12 cellular contexts compared by ENCODE assay signal in the genomic region with DNA sequence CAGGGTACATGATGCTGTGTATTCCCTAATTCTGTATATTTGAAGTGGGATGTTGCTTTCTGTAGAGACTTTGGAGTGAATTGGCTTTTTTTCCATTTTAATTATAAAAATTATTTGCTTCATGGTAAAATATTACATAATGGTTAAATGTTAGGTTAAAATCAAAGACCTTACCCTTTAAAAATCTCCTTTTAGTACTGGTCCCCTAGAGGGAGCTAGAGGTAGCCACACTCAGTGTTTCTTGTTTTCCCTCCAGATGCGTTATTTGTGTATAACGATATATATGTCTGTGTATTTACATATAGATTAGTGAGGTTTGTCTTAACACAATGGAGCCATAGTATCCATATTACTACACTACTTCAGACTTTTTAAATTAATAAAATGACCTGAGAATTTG.
DNase-seq lines count a peak whose midpoint lies in the region; ATAC-seq and TF ChIP-seq lines count a peak whose summit lies in the region.
"Had no signal": no experiment of that assay in that cellular context is flagged by ENCODE, and none has a peak within 500 bp of the region (broad histone marks: within the 10 kb centered on the region; RNA-seq: fewer than 3 reads in every experiment).

No MANE protein-coding gene starts in this region.

- H3K27ac ChIP-seq in smooth muscle cell (ENCODE audit: low read depth) = no peak overlapping the region
- no peak overlapping the region for H3K27ac ChIP-seq in CD4-positive, alpha-beta T cell (ENCODE audit: low read depth, low read length)
- H3K27ac ChIP-seq: BLaER1 treated with 17β-estradiol and CSF1 and Interleukin-3, amounts not matched to agents 10 nM and 100 nM; testis had no signal

- H3K9ac ChIP-seq in smooth muscle cell (ENCODE audit: low read depth) = no peak overlapping the region
- H3K9ac ChIP-seq: BLaER1 treated with 17β-estradiol and CSF1 and Interleukin-3, amounts not matched to agents 10 nM and 100 nM had no signal

- intact Hi-C loops in CD4-positive, alpha-beta T cell (cut with DNase I, micrococcal nuclease) = no loop called here

- H3K36me3 Mint-ChIP-seq in CD4-positive, alpha-beta T cell (ENCODE audit: low read depth) = no peaks in the 10 kb centered on the region
- no peaks in the 10 kb centered on the region for H3K36me3 Mint-ChIP-seq in activated T-cell treated with anti-CD3 and anti-CD28 coated beads, Interleukin-2, amount 50 U/mL, for 24 hours (ENCODE audit: low read depth)

- no peaks in the 10 kb centered on the region for H3K27me3 Mint-ChIP-seq in CD4-positive, alpha-beta T cell
- no peaks in the 10 kb centered on the region for H3K27me3 Mint-ChIP-seq in activated T-cell treated with anti-CD3 and anti-CD28 coated beads, Interleukin-2, amount 50 U/mL, for 24 hours

- 72% methylated on average over 2 of the region's 2 CpGs for WGBS in smooth muscle cell (ENCODE audit: low lambda C conversion rate)

- no peak for ATAC-seq in CD4-positive, alpha-beta T cell (ENCODE audit: poor library complexity)

- TF ChIP-seq CTCF in smooth muscle cell (IDR thresholded peaks at IDR 0.05; ENCODE audit: borderline replicate concordance, insufficient read depth, poor library complexity, severe bottlenecking) = peak; percentile 40
- no peak for TF ChIP-seq CTCF in CD4-positive, alpha-beta T cell (IDR thresholded peaks at IDR 0.05)

- CTCF ChIA-PET in CD4-positive, alpha-beta T cell (lab: Charles Lee) = no interaction called here

- H4K20me1 ChIP-seq in smooth muscle cell (ENCODE audit: low read depth) = no peaks in the 10 kb centered on the region
- H4K20me1 ChIP-seq: BLaER1 treated with 17β-estradiol and CSF1 and Interleukin-3, amounts not matched to agents 10 nM and 100 nM had no signal

- no peak overlapping the region for H2AFZ ChIP-seq in smooth muscle cell (ENCODE audit: low read depth)

- H3K27ac Mint-ChIP-seq in CD4-positive, alpha-beta T cell = no peak overlapping the region
- no peak overlapping the region for H3K27ac Mint-ChIP-seq in activated T-cell treated with anti-CD3 and anti-CD28 coated beads, Interleukin-2, amount 50 U/mL, for 24 hours
- H3K27ac Mint-ChIP-seq: T-helper 1 cell treated with Interleukin-12 subunit alpha and Interleukin-12 subunit beta and Interleukin-4 antibody, amounts not matched to agents 30 μg/mL and 1 μg/mL, for 36 hours had no signal

- no peak overlapping the region for H3K4me3 ChIP-seq in smooth muscle cell
- H3K4me3 ChIP-seq: BLaER1 treated with 17β-estradiol and CSF1 and Interleukin-3, amounts not matched to agents 10 nM and 100 nM; testis had no signal

- no peaks in the 10 kb centered on the region for H3K9me3 ChIP-seq in smooth muscle cell (replicated peaks; ENCODE audit: low read depth)
- H3K9me3 ChIP-seq in CD4-positive, alpha-beta T cell (ENCODE audit: control insufficient read depth, low read length) = no peaks in the 10 kb centered on the region
- H3K9me3 ChIP-seq: BLaER1 treated with 17β-estradiol and CSF1 and Interleukin-3, amounts not matched to agents 10 nM and 100 nM; testis had no signal

- POLR2A ChIA-PET in CD4-positive, alpha-beta T cell (lab: Charles Lee) = no interaction called here

- H3K4me1 Mint-ChIP-seq in CD4-positive, alpha-beta T cell (ENCODE audit: low read depth) = no peaks in the 10 kb centered on the region
- no peaks in the 10 kb centered on the region for H3K4me1 Mint-ChIP-seq in activated T-cell treated with anti-CD3 and anti-CD28 coated beads, Interleukin-2, amount 50 U/mL, for 24 hours (ENCODE audit: low read depth)

- no peaks in the 10 kb centered on the region for H3K27me3 ChIP-seq in smooth muscle cell (ENCODE audit: low read depth)
- H3K27me3 ChIP-seq in CD4-positive, alpha-beta T cell (ENCODE audit: control insufficient read depth, insufficient read depth, low read length) = no peaks in the 10 kb centered on the region
- H3K27me3 ChIP-seq: BLaER1 treated with 17β-estradiol and CSF1 and Interleukin-3, amounts not matched to agents 10 nM and 100 nM; testis had no signal

- peaks cover 6% of the 10 kb centered on the region for H3K4me1 ChIP-seq in smooth muscle cell (ENCODE audit: low read depth)

- no peak overlapping the region for H3K4me2 ChIP-seq in smooth muscle cell
- H3K4me2 ChIP-seq: BLaER1 treated with 17β-estradiol and CSF1 and Interleukin-3, amounts not matched to agents 10 nM and 100 nM had no signal

- no peaks in the 10 kb centered on the region for H3K79me2 ChIP-seq in smooth muscle cell (ENCODE audit: low read depth)

- H3K4me3 Mint-ChIP-seq in CD4-positive, alpha-beta T cell = no peak overlapping the region
- no peak overlapping the region for H3K4me3 Mint-ChIP-seq in activated T-cell treated with anti-CD3 and anti-CD28 coated beads, Interleukin-2, amount 50 U/mL, for 24 hours
- H3K4me3 Mint-ChIP-seq: T-helper 1 cell treated with Interleukin-12 subunit alpha and Interleukin-12 subunit beta and Interleukin-4 antibody, amounts not matched to agents 30 μg/mL and 1 μg/mL, for 36 hours had no signal

- peaks cover 3% of the 10 kb centered on the region for H3K9me3 Mint-ChIP-seq in CD4-positive, alpha-beta T cell
- no peaks in the 10 kb centered on the region for H3K9me3 Mint-ChIP-seq in activated T-cell treated with anti-CD3 and anti-CD28 coated beads, Interleukin-2, amount 50 U/mL, for 24 hours
- H3K9me3 Mint-ChIP-seq: T-helper 1 cell treated with Interleukin-12 subunit alpha and Interleukin-12 subunit beta and Interleukin-4 antibody, amounts not matched to agents 30 μg/mL and 1 μg/mL, for 36 hours had no signal

- DNase-seq in SIG-M5 treated with dmso at 0.1 percent for 504 hours (lab: John Stamatoyannopoulos, UW; ENCODE audit: unreplicated experiment) = peak; percentile 29
- DNase-seq in SIG-M5 (lab: John Stamatoyannopoulos, UW) = no peak
- peak; percentile 11 for DNase-seq in NCI-H460 (ENCODE audit: extremely low read depth, low read depth)
- peak; percentile 16 for DNase-seq in dermis blood vessel endothelial cell
- DNase-seq in smooth muscle cell (lab: John Stamatoyannopoulos, UW; ENCODE audit: unreplicated experiment) = no peak
- no peak for DNase-seq in CD4-positive, alpha-beta T cell
- no peak for DNase-seq in activated T-cell treated with anti-CD3 and anti-CD28 coated beads, Interleukin-2, amount 50 U/mL, for 24 hours
- DNase-seq in T1000 (lab: John Stamatoyannopoulos, UW) = no peak
- DNase-seq: NCI-H1092 treated with DMSO at 0.1 percent for 48 hours, testis had no signal

- no peaks in the 10 kb centered on the region for H3K36me3 ChIP-seq in smooth muscle cell (ENCODE audit: low read depth)
- H3K36me3 ChIP-seq: BLaER1 treated with 17β-estradiol and CSF1 and Interleukin-3, amounts not matched to agents 10 nM and 100 nM had no signal

- no peaks in the 10 kb centered on the region for H3F3A ChIP-seq in smooth muscle cell (ENCODE audit: low read depth)

Comparison
In these comparisons a context has a peak if more than half of its experiments do, and no peak if none do; other contexts are left out.
1. DNase-seq: peak in SIG-M5 treated with dmso at 0.1 percent for 504 hours (single experiment), NCI-H460 (single experiment) and dermis blood vessel endothelial cell (single experiment); none in SIG-M5 (single experiment), smooth muscle cell (single experiment), CD4-positive, alpha-beta T cell (0 of 10), activated T-cell treated with anti-CD3 and anti-CD28 coated beads, Interleukin-2, amount 50 U/mL, for 24 hours (single experiment) and T1000 (single experiment).